8 cellular contexts compared by ENCODE assay signal in genomic region chr15:51874751-51875644, GRCh38. TPM values are rescaled to one million over a fixed set of nuclear protein-coding genes. Genes with fewer than 3 reads are reported as not detected.
DNase-seq lines count a peak whose midpoint lies in the region; ATAC-seq and TF ChIP-seq lines count a peak whose summit lies in the region.

No MANE protein-coding gene starts in this region.

- no peak for ATAC-seq in activated T-helper 17 cell treated with anti-CD3 and anti-CD28 coated beads, Interleukin-2, amount 50 U/mL, for 72 hours (replicated peaks)
- peak; percentile 50 to 89 for ATAC-seq in left cardiac atrium

- intact Hi-C loops in left cardiac atrium (cut with DNase I): no loop called here

- TF ChIP-seq CTCF in HFF-Myc (IDR thresholded peaks at IDR 0.05; ENCODE audit: low read depth, low read length, missing control alignments): no peak

- H3K4me3 ChIP-seq in HFF-Myc (replicated peaks; ENCODE audit: low read depth, low read length): no peak overlapping the region

- peaks cover 26% of the 10 kb centered on the region for H3K4me1 Mint-ChIP-seq in activated T-helper 17 cell treated with anti-CD3 and anti-CD28 coated beads, Interleukin-2, amount 50 U/mL, for 72 hours

- H3K9me3 Mint-ChIP-seq in activated T-helper 17 cell treated with anti-CD3 and anti-CD28 coated beads, Interleukin-2, amount 50 U/mL, for 72 hours: no peaks in the 10 kb centered on the region

- peak overlapping the region; percentile 52 for H3K27ac Mint-ChIP-seq in activated T-helper 17 cell treated with anti-CD3 and anti-CD28 coated beads, Interleukin-2, amount 50 U/mL, for 72 hours

- DNase-seq in HFF-Myc (ENCODE audit: extremely low read depth, low read depth): peak; percentile 93
- no peak for DNase-seq in left cardiac atrium
- peak; percentile 86 for DNase-seq in smooth muscle cell of the brain vasculature (ENCODE audit: low read depth, low spot score)
- no peak for DNase-seq in SKM-1 treated with dmso at 0.1 percent for 144 hours (lab: John Stamatoyannopoulos, UW; ENCODE audit: unreplicated experiment)
- DNase-seq in NCI-H187 treated with DMSO at 0.1 percent for 48 hours (lab: John Stamatoyannopoulos, UW): no peak
- DNase-seq in C1 segment of cervical spinal cord (lab: John Stamatoyannopoulos, UW): no peak
- no peak for DNase-seq in stimulated activated CD4-positive, alpha-beta T cell treated with anti-CD3 and anti-CD28 coated beads, Interleukin-4, amount 100 ng/mL, for 4 hours

- H3K4me3 Mint-ChIP-seq in activated T-helper 17 cell treated with anti-CD3 and anti-CD28 coated beads, Interleukin-2, amount 50 U/mL, for 72 hours: no peak overlapping the region

- peaks cover 94% of the 10 kb centered on the region for H3K36me3 Mint-ChIP-seq in activated T-helper 17 cell treated with anti-CD3 and anti-CD28 coated beads, Interleukin-2, amount 50 U/mL, for 72 hours (ENCODE audit: low read depth)

- no peaks in the 10 kb centered on the region for H3K27me3 Mint-ChIP-seq in activated T-helper 17 cell treated with anti-CD3 and anti-CD28 coated beads, Interleukin-2, amount 50 U/mL, for 72 hours

RNA-seq across cellular contexts. Expression of gene TMOD3, which starts 45.5 kb away (rescaled TPM):
- total RNA-seq in activated T-helper 17 cell treated with anti-CD3 and anti-CD28 coated beads, Interleukin-2, amount 50 U/mL, for 72 hours: 10 to 100 TPM; 64.5 to 76.9 TPM
- total RNA-seq in left cardiac atrium: 10 to 100 TPM; 22.7 to 23.9 TPM

Comparison
In these comparisons a context has a peak if more than half of its experiments do, and no peak if none do; other contexts are left out.
1. DNase-seq: peak in HFF-Myc (single experiment) and smooth muscle cell of the brain vasculature (single experiment); none in left cardiac atrium (single experiment), SKM-1 treated with dmso at 0.1 percent for 144 hours (single experiment), NCI-H187 treated with DMSO at 0.1 percent for 48 hours (single experiment), C1 segment of cervical spinal cord (0 of 14) and stimulated activated CD4-positive, alpha-beta T cell treated with anti-CD3 and anti-CD28 coated beads, Interleukin-4, amount 100 ng/mL, for 4 hours (0 of 2).